Comparison of ENCODE assay signal across 8 cellular contexts in the genomic region with DNA sequence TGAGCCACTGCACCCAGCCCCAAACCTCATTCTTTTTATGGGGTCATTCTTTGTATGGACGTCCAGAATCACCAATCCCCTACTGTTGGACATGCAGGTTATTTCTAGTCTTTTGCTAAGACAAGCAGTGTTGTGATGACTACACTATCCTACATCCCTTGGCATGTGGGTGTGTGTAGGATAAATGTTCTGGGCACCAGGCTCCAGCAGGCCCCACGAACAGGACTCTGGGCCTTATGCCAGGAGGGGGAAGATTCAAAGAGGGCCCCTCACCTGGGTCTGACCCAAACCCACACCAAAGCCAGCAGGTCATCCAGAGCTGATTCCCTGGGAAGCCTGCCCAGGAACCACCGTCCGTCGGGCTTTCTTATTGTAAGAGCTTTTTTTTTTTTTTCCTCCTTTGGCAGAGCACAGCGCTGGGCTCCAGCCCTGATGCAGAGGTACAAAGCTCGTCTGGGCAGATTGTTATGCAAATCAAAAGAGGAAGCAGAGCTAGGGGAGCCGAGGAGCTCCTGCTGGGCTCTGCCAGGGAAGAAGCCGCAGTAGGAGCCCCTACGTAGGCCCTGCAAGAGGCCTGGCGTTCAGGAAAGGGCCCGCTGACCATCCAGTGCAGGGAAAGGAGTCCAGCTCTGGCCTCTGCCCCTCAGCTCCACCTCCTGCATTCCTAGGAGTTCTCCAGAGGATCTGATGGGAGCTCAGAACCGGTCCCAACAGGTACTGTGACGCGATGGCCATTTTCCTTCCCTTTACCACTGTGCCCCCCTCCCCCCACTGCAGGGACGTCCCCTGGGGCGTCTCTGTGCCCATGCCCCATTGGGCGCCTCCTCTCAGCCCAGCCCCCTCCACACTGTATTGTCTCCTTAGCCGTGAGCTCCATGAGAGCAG. TPM values are rescaled to one million over a fixed set of nuclear protein-coding genes. Genes with fewer than 3 reads are reported as not detected.
DNase-seq lines count a peak whose midpoint lies in the region; ATAC-seq and TF ChIP-seq lines count a peak whose summit lies in the region.

No MANE protein-coding gene starts in this region.

- no peaks in the 10 kb centered on the region for H3K36me3 Mint-ChIP-seq in activated T-cell treated with anti-CD3 and anti-CD28 coated beads, Interleukin-2, amount 50 U/mL, for 4 hours (ENCODE audit: insufficient read depth)
- no peaks in the 10 kb centered on the region for H3K36me3 Mint-ChIP-seq in naive B cell

- no peak for DNase-seq in activated T-cell treated with anti-CD3 and anti-CD28 coated beads, Interleukin-2, amount 50 U/mL, for 4 hours
- no peak for DNase-seq in activated T-cell treated with anti-CD3 and anti-CD28 coated beads, Interleukin-2, amount 50 U/mL, for 1 hour
- DNase-seq in NOMO-1 treated with dmso at 0.1 percent for 144 hours (lab: John Stamatoyannopoulos, UW; ENCODE audit: unreplicated experiment) (peak; percentile 93), colonic mucosa (peak; percentile 75), naive B cell (peak; percentile 66), OCI-M2 (lab: John Stamatoyannopoulos, UW; ENCODE audit: unreplicated experiment) (no peak)
- DNase-seq in effector CD4-positive, alpha-beta T cell, result no peak

- no peaks in the 10 kb centered on the region for H3K27me3 ChIP-seq in colonic mucosa

- peak overlapping the region; percentile 72 for H3K4me3 Mint-ChIP-seq in activated T-cell treated with anti-CD3 and anti-CD28 coated beads, Interleukin-2, amount 50 U/mL, for 4 hours
- peak overlapping the region; percentile 64 to 89 (median 84) for H3K4me3 Mint-ChIP-seq in naive B cell

- H3K4me3 ChIP-seq in colonic mucosa, result peak overlapping the region; percentile 27

- TF ChIP-seq CTCF in colonic mucosa (IDR thresholded peaks at IDR 0.05), result no peak

- H3K9ac ChIP-seq in colonic mucosa (ENCODE audit: low read depth in 2 of 2, low read length in 2 of 2), result peak overlapping the region; percentile 62 to 73

- H3K9me3 Mint-ChIP-seq in activated T-cell treated with anti-CD3 and anti-CD28 coated beads, Interleukin-2, amount 50 U/mL, for 4 hours, result no peaks in the 10 kb centered on the region
- no peaks in the 10 kb centered on the region for H3K9me3 Mint-ChIP-seq in naive B cell

- H3K4me1 ChIP-seq in colonic mucosa, result peaks cover 11% of the 10 kb centered on the region

- H3K36me3 ChIP-seq in colonic mucosa, result no peaks in the 10 kb centered on the region

- intact Hi-C loops in colonic mucosa (cut with DNase I), result no loop called here

- H3K4me1 Mint-ChIP-seq in activated T-cell treated with anti-CD3 and anti-CD28 coated beads, Interleukin-2, amount 50 U/mL, for 4 hours (ENCODE audit: low read depth), result peaks cover 40% of the 10 kb centered on the region
- H3K4me1 Mint-ChIP-seq in naive B cell, result peaks cover 29 to 54% (median 52%) of the 10 kb centered on the region in 3 donors

- H3K27ac Mint-ChIP-seq in naive B cell, result peak overlapping the region in 5 of 6 donors; percentile 65 to 94 (median 76)

- H3K9me3 ChIP-seq in colonic mucosa, result no peaks in the 10 kb centered on the region

- no peak for ATAC-seq in activated T-cell treated with anti-CD3 and anti-CD28 coated beads, Interleukin-2, amount 50 U/mL, for 4 hours
- ATAC-seq in HG02885 (IDR thresholded peaks at IDR 0.05; ENCODE audit: poor library complexity, unreplicated experiment) (peak; percentile 82), naive B cell (ENCODE audit: low read depth in 2 of 2) (peak; percentile 45 to 57)

- H3K27me3 Mint-ChIP-seq in activated T-cell treated with anti-CD3 and anti-CD28 coated beads, Interleukin-2, amount 50 U/mL, for 4 hours (ENCODE audit: low read depth), result no peaks in the 10 kb centered on the region
- H3K27me3 Mint-ChIP-seq in naive B cell, result no peaks in the 10 kb centered on the region

- peak overlapping the region; percentile 93 for H3K27ac ChIP-seq in colonic mucosa

RNA-seq across cellular contexts. Expression of gene FURIN, which starts 29.0 kb away (rescaled TPM):
- total RNA-seq in activated T-cell treated with anti-CD3 and anti-CD28 coated beads, Interleukin-2, amount 50 U/mL, for 4 hours, result 100 to 1,000 TPM; 162 to 242 (median 189) TPM
- total RNA-seq in colonic mucosa, result 10 to 100 TPM; 72.3 to 82.5 TPM
- 1 to 10 TPM; 3.7 to 9.8 (median 5.8) TPM for polyA plus RNA-seq in naive B cell (ENCODE audit: low read depth in 6 of 6)

RNA-seq across cellular contexts. Expression of gene FES, which starts 44.9 kb away (rescaled TPM):
- total RNA-seq in activated T-cell treated with anti-CD3 and anti-CD28 coated beads, Interleukin-2, amount 50 U/mL, for 4 hours, result 1 to 10 TPM; 3.6 to 8.1 (median 5.8) TPM
- 1 to 10 TPM; 6.5 to 8.8 TPM for total RNA-seq in colonic mucosa
- 10 to 100 TPM in 2 of 6 donors, 1 to 10 TPM in 4; 4.1 to 17.2 (median 7.9) TPM for polyA plus RNA-seq in naive B cell (ENCODE audit: low read depth in 6 of 6)

Comparison
In these comparisons a context has a peak if more than half of its experiments do, and no peak if none do; other contexts are left out.
1. ATAC-seq: peak in HG02885 (single experiment) and naive B cell (2 of 2); none in activated T-cell treated with anti-CD3 and anti-CD28 coated beads, Interleukin-2, amount 50 U/mL, for 4 hours (0 of 2).
2. DNase-seq: peak in NOMO-1 treated with dmso at 0.1 percent for 144 hours (single experiment), colonic mucosa (single experiment) and naive B cell (single experiment); none in activated T-cell treated with anti-CD3 and anti-CD28 coated beads, Interleukin-2, amount 50 U/mL, for 4 hours (single experiment), activated T-cell treated with anti-CD3 and anti-CD28 coated beads, Interleukin-2, amount 50 U/mL, for 1 hour (single experiment), OCI-M2 (single experiment) and effector CD4-positive, alpha-beta T cell (single experiment).